ENCODE assay signal across 17 cellular contexts in genomic region chr12:122040579-122041386, GRCh38. TPM values are rescaled to one million over a fixed set of nuclear protein-coding genes. Genes with fewer than 3 reads are reported as not detected.
DNase-seq lines count a peak whose midpoint lies in the region; ATAC-seq and TF ChIP-seq lines count a peak whose summit lies in the region.
"Had no signal": no experiment of that assay in that cellular context is flagged by ENCODE, and none has a peak within 500 bp of the region (broad histone marks: within the 10 kb centered on the region; RNA-seq: fewer than 3 reads in every experiment).

No MANE protein-coding gene starts in this region.

- CTCF ChIA-PET in WTC11 (lab: Charles Lee): interaction anchor here (1.0 kb wide), 1 partner anchor 31 kb away, joined by 3 read pairs; no protein-coding TSS in a partner anchor

- H3K27ac ChIP-seq in liver (ENCODE audit: low read depth in 1 of 2, low read length in 2 of 2): peak overlapping the region in 1 of 2 donors; percentile 35
- H3K27ac ChIP-seq in transverse colon: peak overlapping the region; percentile 30 to 71 (median 60)
- H3K27ac ChIP-seq: C4-2B, left ventricle myocardium inferior had no signal

- intact Hi-C loops in transverse colon (cut with DNase I; ENCODE audit: low total_unique reads): no loop called here

- TF ChIP-seq RAD21 in liver (IDR thresholded peaks at IDR 0.05): peak in 1 of 2 donors; percentile 19

- H3K27me3 Mint-ChIP-seq in WTC11 (ENCODE audit: low read depth): no peaks in the 10 kb centered on the region
- no peaks in the 10 kb centered on the region for H3K27me3 Mint-ChIP-seq in activated naive CD8-positive, alpha-beta T cell treated with anti-CD3 and anti-CD28 coated beads for 36 hours

- in situ Hi-C loops in transverse colon (cut with MboI; ENCODE audit: low pct_ligation_motif_present in 1 of 4, low pct_unique_long_range_greater_than_20kb in 1 of 4, low sequenced_read_pairs in 3 of 4): no loop called here

- H3K9me3 ChIP-seq in liver (ENCODE audit: control insufficient read depth in 4 of 4, low read length in 3 of 4): no peaks in the 10 kb centered on the region
- H3K9me3 ChIP-seq in transverse colon: no peaks in the 10 kb centered on the region
- H3K9me3 ChIP-seq: left ventricle myocardium inferior had no signal

- no peak overlapping the region for H3K4me3 Mint-ChIP-seq in WTC11
- no peak overlapping the region for H3K4me3 Mint-ChIP-seq in activated naive CD8-positive, alpha-beta T cell treated with anti-CD3 and anti-CD28 coated beads for 36 hours

- H3K4me1 Mint-ChIP-seq in WTC11: no peaks in the 10 kb centered on the region
- H3K4me1 Mint-ChIP-seq in activated naive CD8-positive, alpha-beta T cell treated with anti-CD3 and anti-CD28 coated beads for 36 hours: no peaks in the 10 kb centered on the region

- DNase-seq in WTC11 (ENCODE audit: low spot score) (no peak), transverse colon (peak; percentile 79)
- no peak for DNase-seq in activated naive CD8-positive, alpha-beta T cell treated with anti-CD3 and anti-CD28 coated beads for 36 hours
- DNase-seq: activated CD8-positive, alpha-beta memory T cell treated with anti-CD3 and anti-CD28 coated beads for 24 hours; activated effector memory CD4-positive, alpha-beta T cell treated with Interleukin-2 at 50 U/mL for 16 hours; aorta; cortex of kidney; DMS79; left ventricle myocardium inferior; NCI-H146; NCI-H446 treated with DMSO at 0.1 percent for 48 hours; stimulated activated naive CD4-positive, alpha-beta T cell had no signal

- H3K27me3 ChIP-seq in liver (ENCODE audit: control insufficient read depth in 4 of 4, insufficient read depth in 4 of 4, low read length in 3 of 4): no peaks in the 10 kb centered on the region
- no peaks in the 10 kb centered on the region for H3K27me3 ChIP-seq in transverse colon

- H3K4me1 ChIP-seq in liver (ENCODE audit: control insufficient read depth in 4 of 4, insufficient read depth in 4 of 4, low read length in 3 of 4) (peaks cover 4 to 18% (median 8%) of the 10 kb centered on the region in 4 donors), transverse colon (peaks cover 0 to 20% (median 0%) of the 10 kb centered on the region in 4 donors)
- H3K4me1 ChIP-seq: left ventricle myocardium inferior had no signal

- ATAC-seq in GM21619 (IDR thresholded peaks at IDR 0.05; ENCODE audit: unreplicated experiment) (peak; percentile 69), WTC11 (peak; percentile 41), HG02759 (IDR thresholded peaks at IDR 0.05; ENCODE audit: unreplicated experiment) (no peak), GM21528 (IDR thresholded peaks at IDR 0.05; ENCODE audit: low FRiP score, unreplicated experiment) (no peak)

- 55% methylated on average over 21 of the region's 21 CpGs for WGBS in liver
- WGBS in transverse colon (ENCODE audit: low coverage in 1 of 2), 2 donors: 55 to 69% methylated on average over 9 to 21 of the region's 21 CpGs

- no peak for TF ChIP-seq EP300 in transverse colon (IDR thresholded peaks at IDR 0.05; ENCODE audit: low read depth)

- peak overlapping the region; percentile 84; the same call in 1 of the 2 replicates for H3K27ac Mint-ChIP-seq in WTC11
- H3K27ac Mint-ChIP-seq in activated naive CD8-positive, alpha-beta T cell treated with anti-CD3 and anti-CD28 coated beads for 36 hours: no peak overlapping the region

- POLR2A ChIA-PET in WTC11 (lab: Charles Lee): no interaction called here

- TF ChIP-seq CTCF in WTC11 (IDR thresholded peaks at IDR 0.05) (no peak), liver (IDR thresholded peaks at IDR 0.05; ENCODE audit: low read depth, low read length, missing input control) (no peak), transverse colon (IDR thresholded peaks at IDR 0.05) (no peak)

- no peak for TF ChIP-seq POLR2A in transverse colon (IDR thresholded peaks at IDR 0.05)

- no peak overlapping the region for H3K9ac ChIP-seq in liver (ENCODE audit: low read depth in 1 of 2, low read length in 2 of 2)

- no peak overlapping the region for H3K4me3 ChIP-seq in liver (ENCODE audit: low read depth in 1 of 3, low read length in 3 of 3)
- H3K4me3 ChIP-seq in transverse colon: no peak overlapping the region
- H3K4me3 ChIP-seq: left ventricle myocardium inferior had no signal

- H3K36me3 ChIP-seq in liver (ENCODE audit: control insufficient read depth in 4 of 4, insufficient read depth in 3 of 4, low read depth in 1 of 4, low read length in 3 of 4) (peaks cover 3 to 12% (median 6%) of the 10 kb centered on the region in 4 donors), transverse colon (no peaks in the 10 kb centered on the region)

- H3K36me3 Mint-ChIP-seq in WTC11: peaks cover 52% of the 10 kb centered on the region
- peaks cover 9% of the 10 kb centered on the region for H3K36me3 Mint-ChIP-seq in activated naive CD8-positive, alpha-beta T cell treated with anti-CD3 and anti-CD28 coated beads for 36 hours

- 0 out of 2 replicates have a peak, but pooled peaks cover 3% of the 10 kb centered on the region for H3K9me3 Mint-ChIP-seq in WTC11
- no peaks in the 10 kb centered on the region for H3K9me3 Mint-ChIP-seq in activated naive CD8-positive, alpha-beta T cell treated with anti-CD3 and anti-CD28 coated beads for 36 hours

TF ChIP-seq in WTC11, 78 proteins besides CTCF, POLR2A, EP300 and RAD21 (continues in another document):
- TF ChIP-seq, protein P1, sequence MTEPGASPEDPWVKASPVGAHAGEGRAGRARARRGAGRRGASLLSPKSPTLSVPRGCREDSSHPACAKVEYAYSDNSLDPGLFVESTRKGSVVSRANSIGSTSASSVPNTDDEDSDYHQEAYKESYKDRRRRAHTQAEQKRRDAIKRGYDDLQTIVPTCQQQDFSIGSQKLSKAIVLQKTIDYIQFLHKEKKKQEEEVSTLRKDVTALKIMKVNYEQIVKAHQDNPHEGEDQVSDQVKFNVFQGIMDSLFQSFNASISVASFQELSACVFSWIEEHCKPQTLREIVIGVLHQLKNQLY (CRISPR knock-in tag; IDR thresholded peaks at IDR 0.05): no peak
- no peak for TF ChIP-seq ELF4 (CRISPR knock-in tag; IDR thresholded peaks at IDR 0.05; ENCODE audit: low read depth)
- TF ChIP-seq ZNF232 (CRISPR knock-in tag; IDR thresholded peaks at IDR 0.05): no peak
- no peak for TF ChIP-seq SMAD4 (CRISPR knock-in tag; IDR thresholded peaks at IDR 0.05)
- TF ChIP-seq ZNF317 (CRISPR knock-in tag; IDR thresholded peaks at IDR 0.05; ENCODE audit: borderline replicate concordance, low read depth): no peak
- TF ChIP-seq TP53 (CRISPR knock-in tag; IDR thresholded peaks at IDR 0.05): no peak
- TF ChIP-seq GRHL2 (CRISPR knock-in tag; IDR thresholded peaks at IDR 0.05; ENCODE audit: insufficient replicate concordance, severe bottlenecking): no peak
- no peak for TF ChIP-seq HMGA2 (CRISPR knock-in tag; IDR thresholded peaks at IDR 0.05)
- TF ChIP-seq SOX15 (CRISPR knock-in tag; IDR thresholded peaks at IDR 0.05): no peak
- TF ChIP-seq, protein P2, sequence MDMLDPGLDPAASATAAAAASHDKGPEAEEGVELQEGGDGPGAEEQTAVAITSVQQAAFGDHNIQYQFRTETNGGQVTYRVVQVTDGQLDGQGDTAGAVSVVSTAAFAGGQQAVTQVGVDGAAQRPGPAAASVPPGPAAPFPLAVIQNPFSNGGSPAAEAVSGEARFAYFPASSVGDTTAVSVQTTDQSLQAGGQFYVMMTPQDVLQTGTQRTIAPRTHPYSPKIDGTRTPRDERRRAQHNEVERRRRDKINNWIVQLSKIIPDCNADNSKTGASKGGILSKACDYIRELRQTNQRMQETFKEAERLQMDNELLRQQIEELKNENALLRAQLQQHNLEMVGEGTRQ (CRISPR knock-in tag; IDR thresholded peaks at IDR 0.05): no peak
- TF ChIP-seq GTF2I (CRISPR knock-in tag; conservative IDR thresholded peaks at IDR 0.05): no peak

TF ChIP-seq in liver, 16 proteins besides CTCF, POLR2A, EP300 and RAD21 (continues in another document):
- peak; percentile 34 for TF ChIP-seq YY1 (IDR thresholded peaks at IDR 0.05)
- peak; percentile 73 to 80 for TF ChIP-seq HNF4A (conservative IDR thresholded peaks at IDR 0.05)
- TF ChIP-seq NR2F2 (IDR thresholded peaks at IDR 0.05): no peak
- TF ChIP-seq HNF4G (IDR thresholded peaks at IDR 0.05): peak; percentile 29
- no peak for TF ChIP-seq EGR1 (IDR thresholded peaks at IDR 0.05; ENCODE audit: low read depth in 2 of 2)
- TF ChIP-seq JUND (IDR thresholded peaks at IDR 0.05): peak; percentile 21 to 64
- TF ChIP-seq FOXA1 (IDR thresholded peaks at IDR 0.05): no peak
- TF ChIP-seq RXRA (IDR thresholded peaks at IDR 0.05): peak; percentile 81 to 82
- no peak for TF ChIP-seq TAF1 (conservative IDR thresholded peaks at IDR 0.05)
- peak in 1 of 2 donors; percentile 17 for TF ChIP-seq GABPA (IDR thresholded peaks at IDR 0.05 in 1 of 2, conservative IDR thresholded peaks at IDR 0.05 in 1 of 2)
- peak; percentile 84 for TF ChIP-seq SP1 (IDR thresholded peaks at IDR 0.05)
- TF ChIP-seq, protein P3, sequence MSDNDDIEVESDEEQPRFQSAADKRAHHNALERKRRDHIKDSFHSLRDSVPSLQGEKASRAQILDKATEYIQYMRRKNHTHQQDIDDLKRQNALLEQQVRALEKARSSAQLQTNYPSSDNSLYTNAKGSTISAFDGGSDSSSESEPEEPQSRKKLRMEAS (IDR thresholded peaks at IDR 0.05): peak; percentile 54
- peak; percentile 52 for TF ChIP-seq FOXA2 (IDR thresholded peaks at IDR 0.05)

RNA-seq across cellular contexts. Expression of gene BCL7A, which starts 19.1 kb away (rescaled TPM):
- total RNA-seq in WTC11 (2021): 14.6 to 19.7 TPM (median 15.8 TPM) in 3 replicates
- 1 to 10 TPM; 5.9 to 8.3 TPM for total RNA-seq in liver
- 1 to 10 TPM; 3.5 to 4.0 TPM for polyA plus RNA-seq in liver
- total RNA-seq in transverse colon: 1 to 10 TPM in 3 of 4 donors, under 1 TPM in 1; 0.75 to 6.8 (median 6.3) TPM
- 1 to 10 TPM; 6.7 to 7.2 TPM for total RNA-seq in activated naive CD8-positive, alpha-beta T cell treated with anti-CD3 and anti-CD28 coated beads for 36 hours

RNA-seq across cellular contexts. Expression of gene MLXIP, which starts 37.8 kb away (rescaled TPM):
- total RNA-seq in WTC11 (2021): 40.5 to 49.4 TPM (median 44.4 TPM) in 3 replicates
- total RNA-seq in liver: 10 to 100 TPM; 10.6 to 19.5 TPM
- polyA plus RNA-seq in liver: 10 to 100 TPM; 10.6 to 11.4 TPM
- 100 to 1,000 TPM in 3 of 4 donors, 10 to 100 TPM in 1; 99.5 to 302 (median 151) TPM for total RNA-seq in transverse colon
- total RNA-seq in activated naive CD8-positive, alpha-beta T cell treated with anti-CD3 and anti-CD28 coated beads for 36 hours: 10 to 100 TPM; 29.0 to 30.1 TPM

Comparison
In these comparisons a context has a peak if more than half of its experiments do, and no peak if none do; other contexts are left out.
1. ATAC-seq: peak in GM21619 (single experiment) and WTC11 (single experiment); none in HG02759 (single experiment) and GM21528 (single experiment).